ENCODE assay signal across 16 cellular contexts in the genomic region with DNA sequence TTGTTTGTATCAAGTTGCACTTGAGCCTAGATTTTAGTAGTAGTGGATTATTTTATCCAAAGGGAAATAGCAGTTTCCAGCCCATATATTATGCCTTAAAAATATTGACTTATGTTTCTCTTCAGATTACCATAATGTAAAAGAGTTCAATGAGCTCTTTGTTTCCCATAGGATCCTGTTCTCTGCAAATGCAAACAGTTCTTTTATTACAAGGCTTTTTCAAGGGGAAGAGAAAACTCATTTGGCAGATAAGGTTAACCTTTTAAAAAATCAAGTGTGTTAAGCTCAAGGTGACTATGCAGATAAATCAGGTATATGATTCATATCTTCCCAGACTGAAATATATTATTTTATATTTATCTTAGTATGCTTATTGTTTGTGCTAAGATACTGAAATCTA.
A peak's percentile ranks its signal among the peaks of the same experiment; 100 is the strongest.
DNase-seq lines count a peak whose midpoint lies in the region; ATAC-seq, FAIRE-seq and TF ChIP-seq lines count a peak whose summit lies in the region.
"Had no signal": no experiment of that assay in that cellular context is flagged by ENCODE, and none has a peak within 500 bp of the region (broad histone marks: within the 10 kb centered on the region; RNA-seq: fewer than 3 reads in every experiment).

No MANE protein-coding gene starts in this region.

- H3K4me3 ChIP-seq in pancreas: no peak overlapping the region
- no peak overlapping the region for H3K4me3 ChIP-seq in upper lobe of left lung
- H3K4me3 ChIP-seq: BLaER1 treated with 17β-estradiol and CSF1 and Interleukin-3, amounts not matched to agents 10 nM and 100 nM had no signal

- H3K27ac ChIP-seq in pancreas (no peak overlapping the region), upper lobe of left lung (no peak overlapping the region)
- H3K27ac ChIP-seq: BLaER1 treated with 17β-estradiol and CSF1 and Interleukin-3, amounts not matched to agents 10 nM and 100 nM had no signal

- peaks cover 0 to 21% (median 12%) of the 10 kb centered on the region in 3 donors for H3K4me1 ChIP-seq in pancreas
- no peaks in the 10 kb centered on the region for H3K4me1 ChIP-seq in upper lobe of left lung
- H3K4me1 ChIP-seq: BLaER1 treated with 17β-estradiol and CSF1 and Interleukin-3, amounts not matched to agents 10 nM and 100 nM had no signal

- no peaks in the 10 kb centered on the region for H3K36me3 ChIP-seq in pancreas
- no peaks in the 10 kb centered on the region for H3K36me3 ChIP-seq in upper lobe of left lung
- H3K36me3 ChIP-seq: BLaER1 treated with 17β-estradiol and CSF1 and Interleukin-3, amounts not matched to agents 10 nM and 100 nM had no signal

- H3K4me1 Mint-ChIP-seq in effector memory CD8-positive, alpha-beta T cell (ENCODE audit: low read depth in 2 of 2): no peaks in the 10 kb centered on the region
- H3K4me1 Mint-ChIP-seq: CD4-positive, CD25-positive, alpha-beta regulatory T cell had no signal

- FAIRE-seq in pancreas (lab: Jason Lieb, UNC): peak; percentile 39
- FAIRE-seq: HepG2, HTR-8/SVneo had no signal

- H3K27me3 ChIP-seq in pancreas: no peaks in the 10 kb centered on the region
- no peaks in the 10 kb centered on the region for H3K27me3 ChIP-seq in upper lobe of left lung
- H3K27me3 ChIP-seq: BLaER1 treated with 17β-estradiol and CSF1 and Interleukin-3, amounts not matched to agents 10 nM and 100 nM had no signal

- H3K27me3 Mint-ChIP-seq in effector memory CD8-positive, alpha-beta T cell: no peaks in the 10 kb centered on the region
- H3K27me3 Mint-ChIP-seq: CD4-positive, CD25-positive, alpha-beta regulatory T cell had no signal

- H3K36me3 Mint-ChIP-seq in effector memory CD8-positive, alpha-beta T cell (ENCODE audit: insufficient read depth): no peaks in the 10 kb centered on the region
- H3K36me3 Mint-ChIP-seq: CD4-positive, CD25-positive, alpha-beta regulatory T cell had no signal

- no peak for TF ChIP-seq POLR2A in upper lobe of left lung (IDR thresholded peaks at IDR 0.05)

- no peak overlapping the region for H3K4me3 Mint-ChIP-seq in effector memory CD8-positive, alpha-beta T cell
- H3K4me3 Mint-ChIP-seq: CD4-positive, CD25-positive, alpha-beta regulatory T cell; HFFc6 had no signal

- peaks cover 0 to 2% of the 10 kb centered on the region in 2 donors for H3K9me3 Mint-ChIP-seq in effector memory CD8-positive, alpha-beta T cell

- no peak for TF ChIP-seq CTCF in pancreas (IDR thresholded peaks at IDR 0.05)
- no peak for TF ChIP-seq CTCF in upper lobe of left lung (IDR thresholded peaks at IDR 0.05)

- intact Hi-C loops in pancreas (cut with DNase I): no loop called here

- H3K9me3 ChIP-seq in pancreas: no peaks in the 10 kb centered on the region
- H3K9me3 ChIP-seq in upper lobe of left lung: no peaks in the 10 kb centered on the region
- H3K9me3 ChIP-seq: BLaER1 treated with 17β-estradiol and CSF1 and Interleukin-3, amounts not matched to agents 10 nM and 100 nM had no signal

- ATAC-seq in pancreas (no peak), upper lobe of left lung (ENCODE audit: low FRiP score in 2 of 2) (no peak)
- ATAC-seq in effector memory CD8-positive, alpha-beta T cell (replicated peaks): no peak
- ATAC-seq: HepG2 had no signal

- no peak overlapping the region for H3K27ac Mint-ChIP-seq in effector memory CD8-positive, alpha-beta T cell
- H3K27ac Mint-ChIP-seq: CD4-positive, CD25-positive, alpha-beta regulatory T cell; HFFc6 had no signal

- no peak for TF ChIP-seq EP300 in upper lobe of left lung (IDR thresholded peaks at IDR 0.05)

- DNase-seq in COLO829 (ENCODE audit: low spot score) (peak; percentile 6), HuH-7 (ENCODE audit: low spot score) (peak; percentile 5), NCI-H526 treated with DMSO at 0.1 percent for 48 hours (lab: John Stamatoyannopoulos, UW) (peak; percentile 91), pancreas (no peak), upper lobe of left lung (no peak)
- DNase-seq in activated CD4-positive, CD25-positive, alpha-beta regulatory T cell (lab: John Stamatoyannopoulos, UW): no peak
- DNase-seq in effector memory CD8-positive, alpha-beta T cell: no peak
- DNase-seq: ACHN; Calu3; CD4-positive, CD25-positive, alpha-beta regulatory T cell; DMS 273 treated with DMSO at 0.1 percent for 48 hours; HCEC 1CT; HFFc6 had no signal

Comparison
In these comparisons a context has a peak if more than half of its experiments do, and no peak if none do; other contexts are left out.
1. DNase-seq: peak in COLO829 (single experiment), HuH-7 (single experiment) and NCI-H526 treated with DMSO at 0.1 percent for 48 hours (single experiment); none in pancreas (0 of 6), upper lobe of left lung (0 of 2), activated CD4-positive, CD25-positive, alpha-beta regulatory T cell (0 of 4) and effector memory CD8-positive, alpha-beta T cell (0 of 3).